Comparison of ENCODE assay signal across 2 cellular contexts in genomic region chr2:135745545-135745944, GRCh38.
TF ChIP-seq lines count a peak whose summit lies in the region.

No MANE protein-coding gene starts in this region.

TF ChIP-seq in neural cell, 6 proteins besides CTCF, POLR2A, EP300 and RAD21 (continued from another document):
- TF ChIP-seq REST (IDR thresholded peaks at IDR 0.05; ENCODE audit: borderline replicate concordance) = no peak

TF ChIP-seq in GM23338, 12 proteins besides CTCF, POLR2A, EP300 and RAD21 (continued from another document):
- TF ChIP-seq ZNF462 (CRISPR knock-in tag; IDR thresholded peaks at IDR 0.05) (no peak), REST (IDR thresholded peaks at IDR 0.05; ENCODE audit: unreplicated experiment) (no peak)
TF ChIP-seq in GM23338: peak in this region for 0.
